8 cellular contexts compared by ENCODE assay signal in genomic region chr19:6425732-6426686, GRCh38. TPM values are rescaled to one million over a fixed set of nuclear protein-coding genes. Genes with fewer than 3 reads are reported as not detected.
A peak's percentile ranks its signal among the peaks of the same experiment; 100 is the strongest.
DNase-seq lines count a peak whose midpoint lies in the region; ATAC-seq, FAIRE-seq and TF ChIP-seq lines count a peak whose summit lies in the region.

No MANE protein-coding gene starts in this region.

- CTCF ChIA-PET in endothelial cell of umbilical vein (lab: Charles Lee) = interaction anchor here (1.1 to 1.5 kb wide), 3 partner anchors 34 to 378 kb away, joined by 3 to 5 read pairs (median 3); partner anchors contain the start of gene SLC25A23

- no peak overlapping the region for H3K4me2 ChIP-seq in endothelial cell of umbilical vein (ENCODE audit: insufficient read depth, low read length)

- POLR2A ChIA-PET in endothelial cell of umbilical vein (lab: Charles Lee) = no interaction called here

- FAIRE-seq in endothelial cell of umbilical vein (lab: Jason Lieb, UNC) = no peak

- peak overlapping the region; percentile 67 for H2AFZ ChIP-seq in endothelial cell of umbilical vein (ENCODE audit: low read depth, low read length)

- peaks cover 3% of the 10 kb centered on the region for H4K20me1 ChIP-seq in endothelial cell of umbilical vein (replicated peaks; ENCODE audit: control insufficient read depth, extremely low read depth, insufficient read depth, low read length)

- dilution Hi-C loops in endothelial cell of umbilical vein (cut with MboI; ENCODE audit: extremely low pct_ligation_motif_present, low sequenced_read_pairs) = no loop called here

- peaks cover 2 to 10% of the 10 kb centered on the region in 2 experiments for H3K36me3 ChIP-seq in endothelial cell of umbilical vein (ENCODE audit: control insufficient read depth in 2 of 2, extremely low read depth in 1 of 2, insufficient read depth in 2 of 2, low read length in 2 of 2)

- no peak overlapping the region for H3K9ac ChIP-seq in endothelial cell of umbilical vein (replicated peaks; ENCODE audit: extremely low read depth, insufficient read depth, low read length)

- no peak overlapping the region for H3K27ac ChIP-seq in endothelial cell of umbilical vein (ENCODE audit: insufficient read depth, low read depth, low read length)

- H3K9me1 ChIP-seq in endothelial cell of umbilical vein (replicated peaks; ENCODE audit: control insufficient read depth, extremely low read depth, insufficient read depth, low read length) = no peaks in the 10 kb centered on the region

- intact Hi-C loops in endothelial cell of umbilical vein (cut with micrococcal nuclease) = loop anchor here (1.0 to 10.0 kb wide), 6 partner anchors 33 to 309 kb away; partner anchors contain the start of genes CLPP, GPR108, GTF2F1 and TRIP10

- H3K27me3 ChIP-seq in endothelial cell of umbilical vein (ENCODE audit: control insufficient read depth in 2 of 2, insufficient read depth in 2 of 2, low read length in 2 of 2) = no peaks in the 10 kb centered on the region

- H3K4me1 ChIP-seq in endothelial cell of umbilical vein (ENCODE audit: control insufficient read depth, extremely low read depth, insufficient read depth, low read length) = peaks cover 8% of the 10 kb centered on the region

- H3K9me3 ChIP-seq in endothelial cell of umbilical vein (replicated peaks; ENCODE audit: control insufficient read depth, insufficient read depth, low read length) = no peaks in the 10 kb centered on the region

- BruUV-seq in endothelial cell of umbilical vein (replicated peaks; lab: Mats Ljungman, UMichigan) = TSS peak; percentile 68

- no peak for TF ChIP-seq CTCF in GM20000 (IDR thresholded peaks at IDR 0.05; ENCODE audit: extremely low read depth, missing control alignments)
- no peak for TF ChIP-seq CTCF in endothelial cell of umbilical vein (IDR thresholded peaks at IDR 0.05; ENCODE audit: extremely low read depth in 1 of 2, insufficient read depth in 1 of 2, low read depth in 1 of 2, low read length in 2 of 2)
- TF ChIP-seq CTCF in retinal pigment epithelial cell (conservative IDR thresholded peaks at IDR 0.05; ENCODE audit: low read depth, low read length) = peak; percentile 16

- DNase-seq in GM20000 (ENCODE audit: low spot score) (peak; percentile 10), RKO (ENCODE audit: low spot score) (peak; percentile 22), endothelial cell of umbilical vein (ENCODE audit: low read depth, low spot score) (no peak), retinal pigment epithelial cell (ENCODE audit: low read depth) (no peak), NCI-H526 (lab: John Stamatoyannopoulos, UW) (no peak), amygdala (lab: John Stamatoyannopoulos, UW) (no peak)

- H3K4me3 ChIP-seq in endothelial cell of umbilical vein (replicated peaks in 1 of 3; ENCODE audit: insufficient read depth in 1 of 3, low read depth in 1 of 3, low read length in 3 of 3) = no peak overlapping the region
- no peak overlapping the region for H3K4me3 ChIP-seq in retinal pigment epithelial cell (ENCODE audit: low read length)

- no peak for TF ChIP-seq POLR2A in endothelial cell of umbilical vein (IDR thresholded peaks at IDR 0.05; ENCODE audit: low read depth, low read length)

- ATAC-seq in GM19023 (IDR thresholded peaks at IDR 0.05; ENCODE audit: unreplicated experiment) (no peak), HG02852 (IDR thresholded peaks at IDR 0.05; ENCODE audit: unreplicated experiment) (no peak)

- peaks cover 32% of the 10 kb centered on the region for H3K79me2 ChIP-seq in endothelial cell of umbilical vein (ENCODE audit: control insufficient read depth, insufficient read depth, low read length)

TF ChIP-seq in endothelial cell of umbilical vein, 7 proteins besides CTCF, POLR2A, EP300 and RAD21:
- TF ChIP-seq JUN (IDR thresholded peaks at IDR 0.05; ENCODE audit: borderline replicate concordance, insufficient read depth, insufficient read length, low read depth) (no peak), POLR2AphosphoS5 (IDR thresholded peaks at IDR 0.05; ENCODE audit: insufficient read depth, low read depth, low read length) (no peak), MYC (IDR thresholded peaks at IDR 0.05; ENCODE audit: low read depth, low read length) (no peak), GATA2 (IDR thresholded peaks at IDR 0.05; ENCODE audit: insufficient read depth, insufficient read length, low read depth, low read length) (no peak), FOS (IDR thresholded peaks at IDR 0.05; ENCODE audit: borderline replicate concordance, insufficient read depth, low read length) (no peak), MAX (IDR thresholded peaks at IDR 0.05; ENCODE audit: insufficient read depth, insufficient read length) (no peak)

RNA-seq across cellular contexts. Expression of gene KHSRP, which starts 1.4 kb away (rescaled TPM):
- 367 and 372 TPM in 2 replicates for total RNA-seq in endothelial cell of umbilical vein
- 98.0 and 98.3 TPM in 2 replicates for polyA plus RNA-seq in endothelial cell of umbilical vein
- polyA plus RNA-seq in endothelial cell of umbilical vein (2011; cell fraction: cytosol; rRNA removed) = 107 and 116 TPM in 2 replicates
- polyA plus RNA-seq in endothelial cell of umbilical vein (2011; cell fraction: nucleus; rRNA removed) = 117 and 120 TPM in 2 replicates
- polyA plus RNA-seq in endothelial cell of umbilical vein (2012) = 234 and 257 TPM in 2 replicates
- 148 and 162 TPM in 2 replicates for polyA minus RNA-seq in endothelial cell of umbilical vein
- polyA minus RNA-seq in endothelial cell of umbilical vein (2011; cell fraction: cytosol; rRNA and poly(A)+ RNA removed) = 114 TPM
- 60.1 and 76.9 TPM in 2 replicates for polyA minus RNA-seq in endothelial cell of umbilical vein (2011; cell fraction: nucleus; rRNA and poly(A)+ RNA removed)

RNA-seq across cellular contexts. Expression of gene SLC25A41, which starts 7.6 kb away (rescaled TPM):
- total RNA-seq in endothelial cell of umbilical vein = 0.39 TPM in 1 of 2 replicates, not detected in the other
- 0.06 and 0.21 TPM in 2 replicates for polyA plus RNA-seq in endothelial cell of umbilical vein
- 0.08 and 0.18 TPM in 2 replicates for polyA plus RNA-seq in endothelial cell of umbilical vein (2011; cell fraction: cytosol; rRNA removed)
- polyA plus RNA-seq in endothelial cell of umbilical vein (2011; cell fraction: nucleus; rRNA removed) = 0.25 and 0.28 TPM in 2 replicates
- not detected in 2 replicates for polyA plus RNA-seq in endothelial cell of umbilical vein (2012)
- polyA minus RNA-seq in endothelial cell of umbilical vein = not detected in 2 replicates
- polyA minus RNA-seq in endothelial cell of umbilical vein (2011; cell fraction: cytosol; rRNA and poly(A)+ RNA removed) = not detected
- polyA minus RNA-seq in endothelial cell of umbilical vein (2011; cell fraction: nucleus; rRNA and poly(A)+ RNA removed) = not detected in 2 replicates

RNA-seq across cellular contexts. Expression of gene GTF2F1, which starts 33.0 kb away (rescaled TPM):
- total RNA-seq in endothelial cell of umbilical vein = 56.4 and 58.2 TPM in 2 replicates
- polyA plus RNA-seq in endothelial cell of umbilical vein = 37.7 and 44.8 TPM in 2 replicates
- polyA plus RNA-seq in endothelial cell of umbilical vein (2011; cell fraction: cytosol; rRNA removed) = 60.8 and 67.1 TPM in 2 replicates
- 43.0 and 45.9 TPM in 2 replicates for polyA plus RNA-seq in endothelial cell of umbilical vein (2011; cell fraction: nucleus; rRNA removed)
- 56.0 and 87.8 TPM in 2 replicates for polyA plus RNA-seq in endothelial cell of umbilical vein (2012)
- 34.0 and 39.6 TPM in 2 replicates for polyA minus RNA-seq in endothelial cell of umbilical vein
- 26.4 TPM for polyA minus RNA-seq in endothelial cell of umbilical vein (2011; cell fraction: cytosol; rRNA and poly(A)+ RNA removed)
- 7.5 and 12.8 TPM in 2 replicates for polyA minus RNA-seq in endothelial cell of umbilical vein (2011; cell fraction: nucleus; rRNA and poly(A)+ RNA removed)

RNA-seq across cellular contexts. Expression of gene SLC25A23, which starts 33.6 kb away (rescaled TPM):
- total RNA-seq in endothelial cell of umbilical vein = 33.5 and 37.6 TPM in 2 replicates
- 10.2 and 12.8 TPM in 2 replicates for polyA plus RNA-seq in endothelial cell of umbilical vein
- polyA plus RNA-seq in endothelial cell of umbilical vein (2011; cell fraction: cytosol; rRNA removed) = 9.7 and 11.5 TPM in 2 replicates
- polyA plus RNA-seq in endothelial cell of umbilical vein (2011; cell fraction: nucleus; rRNA removed) = 8.1 and 9.2 TPM in 2 replicates
- polyA plus RNA-seq in endothelial cell of umbilical vein (2012) = 29.9 and 32.5 TPM in 2 replicates
- polyA minus RNA-seq in endothelial cell of umbilical vein = 15.5 and 16.0 TPM in 2 replicates
- polyA minus RNA-seq in endothelial cell of umbilical vein (2011; cell fraction: cytosol; rRNA and poly(A)+ RNA removed) = 18.4 TPM
- 4.6 and 5.5 TPM in 2 replicates for polyA minus RNA-seq in endothelial cell of umbilical vein (2011; cell fraction: nucleus; rRNA and poly(A)+ RNA removed)

RNA-seq across cellular contexts. Expression of gene CRB3, which starts 38.1 kb away (rescaled TPM):
- total RNA-seq in endothelial cell of umbilical vein = not detected in 2 replicates
- not detected in 2 replicates for polyA plus RNA-seq in endothelial cell of umbilical vein
- not detected in 2 replicates for polyA plus RNA-seq in endothelial cell of umbilical vein (2011; cell fraction: cytosol; rRNA removed)
- not detected in 2 replicates for polyA plus RNA-seq in endothelial cell of umbilical vein (2011; cell fraction: nucleus; rRNA removed)
- polyA plus RNA-seq in endothelial cell of umbilical vein (2012) = not detected in 2 replicates
- polyA minus RNA-seq in endothelial cell of umbilical vein = not detected in 2 replicates
- 4.8 TPM for polyA minus RNA-seq in endothelial cell of umbilical vein (2011; cell fraction: cytosol; rRNA and poly(A)+ RNA removed)
- not detected in 2 replicates for polyA minus RNA-seq in endothelial cell of umbilical vein (2011; cell fraction: nucleus; rRNA and poly(A)+ RNA removed)

Comparison
In these comparisons a context has a peak if more than half of its experiments do, and no peak if none do; other contexts are left out.
1. DNase-seq: peak in GM20000 (single experiment) and RKO (single experiment); none in endothelial cell of umbilical vein (single experiment), retinal pigment epithelial cell (single experiment), NCI-H526 (0 of 2) and amygdala (0 of 56).